ENCODE assay signal across 17 cellular contexts in genomic region chr16:11372924-11373306, GRCh38. TPM values are rescaled to one million over a fixed set of nuclear protein-coding genes. Genes with fewer than 3 reads are reported as not detected.
DNase-seq lines count a peak whose midpoint lies in the region; ATAC-seq, FAIRE-seq and TF ChIP-seq lines count a peak whose summit lies in the region.
"Had no signal": no experiment of that assay in that cellular context is flagged by ENCODE, and none has a peak within 500 bp of the region (broad histone marks: within the 10 kb centered on the region; RNA-seq: fewer than 3 reads in every experiment).

No MANE protein-coding gene starts in this region.

- ATAC-seq in left cardiac atrium (no peak), heart left ventricle (no peak)
- ATAC-seq in effector memory CD8-positive, alpha-beta T cell (replicated peaks), result no peak
- ATAC-seq: K562 had no signal

- no peaks in the 10 kb centered on the region for H3K9me3 Mint-ChIP-seq in effector memory CD8-positive, alpha-beta T cell
- H3K9me3 Mint-ChIP-seq: H9 had no signal

- TF ChIP-seq CTCF in heart left ventricle (IDR thresholded peaks at IDR 0.05), result no peak
- no peak for TF ChIP-seq CTCF in H1 (IDR thresholded peaks at IDR 0.05; ENCODE audit: control extremely low read depth in 1 of 3, insufficient read depth in 1 of 3, low read depth in 1 of 3, low read length in 3 of 3)
- no peak for TF ChIP-seq CTCF in parathyroid adenoma (IDR thresholded peaks at IDR 0.05)

- no peak overlapping the region for H3K27ac Mint-ChIP-seq in effector memory CD8-positive, alpha-beta T cell

- no peak overlapping the region for H3K27ac ChIP-seq in heart left ventricle
- no peak overlapping the region for H3K27ac ChIP-seq in H1 (ENCODE audit: low read depth, low read length)
- H3K27ac ChIP-seq in parathyroid adenoma, result no peak overlapping the region
- H3K27ac ChIP-seq: Peyer's patch had no signal

- H3K79me2 ChIP-seq in H1 (ENCODE audit: control insufficient read depth in 1 of 2, insufficient read depth in 2 of 2, low read length in 2 of 2) (no peaks in the 10 kb centered on the region), parathyroid adenoma (no peaks in the 10 kb centered on the region)

- no peaks in the 10 kb centered on the region for H3K36me3 ChIP-seq in heart left ventricle
- H3K36me3 ChIP-seq in H1 (ENCODE audit: control insufficient read depth in 2 of 4, insufficient read depth in 4 of 4, low read length in 3 of 4), result no peaks in the 10 kb centered on the region
- no peaks in the 10 kb centered on the region for H3K36me3 ChIP-seq in parathyroid adenoma (ENCODE audit: control insufficient read depth, insufficient read depth, low read length)
- H3K36me3 ChIP-seq: Peyer's patch had no signal

- no peak overlapping the region for H3K4ac ChIP-seq in H1 (replicated peaks; ENCODE audit: insufficient read length, low read depth, low read length)

- no peak for TF ChIP-seq RAD21 in H1 (IDR thresholded peaks at IDR 0.05 in 1 of 2, conservative IDR thresholded peaks at IDR 0.05 in 1 of 2; ENCODE audit: low read depth in 2 of 2, low read length in 2 of 2)

- H2BK120ac ChIP-seq in H1 (replicated peaks; ENCODE audit: low read depth, low read length), result no peak overlapping the region

- CTCF ChIA-PET in H1 (lab: Charles Lee; ENCODE audit: partially characterized antibody), result interaction anchor here (0.6 to 7.0 kb wide), 29 partner anchors 11 to 442 kb away, joined by 3 to 132 read pairs (median 5); partner anchors contain the start of genes PRM3 and SOCS1

- no peak overlapping the region for H2BK15ac ChIP-seq in H1 (ENCODE audit: low read length)

- no peak overlapping the region for H3K56ac ChIP-seq in H1 (replicated peaks; ENCODE audit: insufficient read length, low read depth, low read length)

- no peaks in the 10 kb centered on the region for H3K23me2 ChIP-seq in H1 (ENCODE audit: low read depth, low read length)

- peaks cover 0 to under 1% (median 0%) of the 10 kb centered on the region in 9 donors for H3K27me3 ChIP-seq in heart left ventricle
- no peaks in the 10 kb centered on the region for H3K27me3 ChIP-seq in H1 (replicated peaks in 1 of 4; ENCODE audit: control insufficient read depth in 3 of 4, extremely low read depth in 1 of 4, insufficient read depth in 3 of 4, low read length in 3 of 4)
- H3K27me3 ChIP-seq in parathyroid adenoma (ENCODE audit: control insufficient read depth, insufficient read depth, low read length), result no peaks in the 10 kb centered on the region
- H3K27me3 ChIP-seq: Peyer's patch had no signal

- peak; percentile 8 for DNase-seq in left cardiac atrium
- no peak for DNase-seq in heart left ventricle
- DNase-seq in H1 (ENCODE audit: low read depth in 1 of 2, low spot score in 2 of 2), result no peak
- DNase-seq in mesenteric fat pad (ENCODE audit: low spot score), result no peak
- DNase-seq in effector memory CD8-positive, alpha-beta T cell, result no peak
- DNase-seq in NCI-H1694 (lab: John Stamatoyannopoulos, UW), result no peak
- DNase-seq: C1 segment of cervical spinal cord, DND-41, H9, NCI-H1092 treated with DMSO at 0.1 percent for 48 hours, NCI-H146, NCI-H2081, NCI-H2171 treated with DMSO at 0.1 percent for 48 hours, Peyer's patch had no signal

- H3K79me1 ChIP-seq in H1 (ENCODE audit: low read depth, low read length), result no peaks in the 10 kb centered on the region

- TF ChIP-seq POLR2A in heart left ventricle (IDR thresholded peaks at IDR 0.05), result no peak
- no peak for TF ChIP-seq POLR2A in H1 (IDR thresholded peaks at IDR 0.05; ENCODE audit: control extremely low read depth in 1 of 2, low read depth in 2 of 2, low read length in 2 of 2)

- no peak for FAIRE-seq in H1 (lab: Jason Lieb, UNC)
- FAIRE-seq: G401.6, K562 had no signal

- H2AK5ac ChIP-seq in H1 (ENCODE audit: low read depth, low read length), result no peak overlapping the region

- 83 to 89% (median 86%) methylated on average over 4 of the region's 4 CpGs for WGBS in heart left ventricle, 4 donors
- WGBS in H1 (ENCODE audit: extremely low coverage in 1 of 2, insufficient coverage in 1 of 2, insufficient read length in 1 of 2, insufficient replicate concordance in 2 of 2, low coverage in 1 of 2, low lambda C conversion rate in 2 of 2, missing lambda C conversion rate in 1 of 2), 2 experiments, result 88% methylated on average over 4 of the region's 4 CpGs; no CpG with 5 or more reads in 1 of the 2 experiments

- H3K4me3 Mint-ChIP-seq in effector memory CD8-positive, alpha-beta T cell, result no peak overlapping the region
- H3K4me3 Mint-ChIP-seq: H9 had no signal

- H3K4me3 ChIP-seq in heart left ventricle, result no peak overlapping the region
- H3K4me3 ChIP-seq in H1 (ENCODE audit: extremely low read depth in 1 of 4, insufficient read depth in 2 of 4, low read depth in 3 of 4, low read length in 4 of 4), result no peak overlapping the region
- no peak overlapping the region for H3K4me3 ChIP-seq in parathyroid adenoma (ENCODE audit: low read depth, low read length)
- H3K4me3 ChIP-seq: K562, Peyer's patch had no signal

- H2BK12ac ChIP-seq in H1 (ENCODE audit: low read depth, low read length), result no peak overlapping the region

- H3K4me1 Mint-ChIP-seq in effector memory CD8-positive, alpha-beta T cell (ENCODE audit: low read depth in 2 of 2), result no peaks in the 10 kb centered on the region

- no peak overlapping the region for H3K23ac ChIP-seq in H1 (ENCODE audit: insufficient read length)

- H3K27me3 Mint-ChIP-seq in effector memory CD8-positive, alpha-beta T cell, result peaks cover 0 to 8% of the 10 kb centered on the region in 2 donors

- intact Hi-C loops in left cardiac atrium (cut with DNase I), result no loop called here
- intact Hi-C loops in heart left ventricle (cut with DNase I), result no loop called here

- H3K36me3 Mint-ChIP-seq in effector memory CD8-positive, alpha-beta T cell (ENCODE audit: insufficient read depth), result peaks cover 2% of the 10 kb centered on the region

- H3K18ac ChIP-seq in H1 (ENCODE audit: extremely low read depth, low read length), result no peak overlapping the region

- H3K4me1 ChIP-seq in heart left ventricle (no peaks in the 10 kb centered on the region), H1 (replicated peaks in 1 of 4; ENCODE audit: control insufficient read depth in 3 of 4, insufficient read depth in 4 of 4, low read length in 3 of 4) (no peaks in the 10 kb centered on the region; a peak in 3 of 7 replicates), parathyroid adenoma (no peaks in the 10 kb centered on the region)

- POLR2A ChIA-PET in H1 (lab: Charles Lee; ENCODE audit: partially characterized antibody), result interaction anchor here (0.8 to 2.8 kb wide), 4 partner anchors 10 to 120 kb away, joined by 3 to 12 read pairs (median 4); partner anchors contain the start of gene SOCS1

- H2AFZ ChIP-seq in H1 (ENCODE audit: low read length) (no peak overlapping the region), parathyroid adenoma (peak overlapping the region; percentile 29)

- no peak overlapping the region for H4K5ac ChIP-seq in H1 (ENCODE audit: insufficient read length, low read depth, low read length)

- H3K9ac ChIP-seq in H1 (replicated peaks in 1 of 4; ENCODE audit: extremely low read depth in 1 of 4, low read depth in 3 of 4, low read length in 3 of 4) (no peak overlapping the region), parathyroid adenoma (no peak overlapping the region)

- H3K4me2 ChIP-seq in H1 (ENCODE audit: insufficient read depth in 1 of 2, low read depth in 2 of 2, low read length in 2 of 2), result no peak overlapping the region
- no peak overlapping the region for H3K4me2 ChIP-seq in parathyroid adenoma (ENCODE audit: low read length)

- H3K9me3 ChIP-seq in heart left ventricle (no peaks in the 10 kb centered on the region), H1 (ENCODE audit: insufficient read depth in 2 of 2, low read depth in 1 of 2, low read length in 1 of 2) (no peaks in the 10 kb centered on the region), parathyroid adenoma (ENCODE audit: control insufficient read depth, low read length) (no peaks in the 10 kb centered on the region)
- H3K9me3 ChIP-seq: Peyer's patch had no signal

- TF ChIP-seq EP300 in H1 (IDR thresholded peaks at IDR 0.05; ENCODE audit: borderline replicate concordance in 1 of 2, low read depth in 2 of 2, low read length in 2 of 2), result no peak

- no peak overlapping the region for H4K91ac ChIP-seq in H1 (replicated peaks; ENCODE audit: insufficient read length, low read length)

- H2BK20ac ChIP-seq in H1 (ENCODE audit: low read length), result no peak overlapping the region

- H4K20me1 ChIP-seq in H1 (replicated peaks in 1 of 2; ENCODE audit: control insufficient read depth in 1 of 2, insufficient read depth in 2 of 2, low read length in 2 of 2), result no peaks in the 10 kb centered on the region

- H4K8ac ChIP-seq in H1 (ENCODE audit: extremely low read depth, insufficient read depth, low read length), result no peak overlapping the region; the same call in 1 of the 2 replicates

- no peak overlapping the region for H3K14ac ChIP-seq in H1 (ENCODE audit: insufficient read length)

- H2BK5ac ChIP-seq in H1 (ENCODE audit: low read depth, low read length), result peak overlapping the region; percentile 35; the same call in 1 of the 2 replicates

TF ChIP-seq in H1, 55 proteins besides CTCF, POLR2A, EP300 and RAD21 (continues in another document):
- no peak for TF ChIP-seq SAP30 (IDR thresholded peaks at IDR 0.05; ENCODE audit: insufficient read depth, insufficient replicate concordance, low read length)
- no peak for TF ChIP-seq SRF (IDR thresholded peaks at IDR 0.05; ENCODE audit: low read depth, low read length)
- TF ChIP-seq RXRA (IDR thresholded peaks at IDR 0.05; ENCODE audit: insufficient read depth, low read depth, low read length), result no peak
- no peak for TF ChIP-seq CBX5 (IDR thresholded peaks at IDR 0.05; ENCODE audit: low read depth, low read length)
- no peak for TF ChIP-seq SP1 (IDR thresholded peaks at IDR 0.05; ENCODE audit: low read depth, low read length)
- no peak for TF ChIP-seq NRF1 (IDR thresholded peaks at IDR 0.05; ENCODE audit: low read depth, low read length)
- TF ChIP-seq SIX5 (IDR thresholded peaks at IDR 0.05; ENCODE audit: low read depth, low read length), result no peak

RNA-seq across cellular contexts. Expression of gene RMI2, which starts 27.7 kb away (rescaled TPM):
- total RNA-seq in left cardiac atrium (1 to 10 TPM in 1 of 2 donors, under 1 TPM in 1; 0.60 to 2.4 TPM), heart left ventricle (1 to 10 TPM in 4 of 9 donors, under 1 TPM in 3, not detected in 2; 0.23 to 6.6 (median 1.1) TPM), mesenteric fat pad (0.45 TPM)
- polyA plus RNA-seq in heart left ventricle (under 1 TPM; 0.23 to 0.76 TPM), H1 (2011; rRNA removed) (47.9 and 58.2 TPM in 2 replicates)
- 96.0 and 96.9 TPM in 2 replicates for total RNA-seq in H1 (2021; fragmentation: NEBNext Ultra II Directional; extraction: Animal tissue kit (Norgen Biotek cat#: 25700))
- polyA plus RNA-seq in H1 (2011; cell fraction: cytosol; rRNA removed), result 78.9 TPM
- 19.3 TPM for polyA plus RNA-seq in H1 (2011; cell fraction: nucleus; rRNA removed)
- polyA plus RNA-seq in H1 (2012, experiment 1 of 2), result 71.5 to 77.9 TPM (median 76.5 TPM) in 4 replicates
- 74.2 TPM for polyA plus RNA-seq in H1 (2012, experiment 2 of 2)
- polyA plus RNA-seq in H1 (2013, experiment 1 of 2), result 71.5 TPM
- polyA plus RNA-seq in H1 (2013, experiment 2 of 2), result 71.5 TPM
- polyA minus RNA-seq in H1 (2011; rRNA and poly(A)+ RNA removed), result 29.7 and 43.5 TPM in 2 replicates
- polyA minus RNA-seq in H1 (2011; cell fraction: cytosol; rRNA and poly(A)+ RNA removed), result 27.9 TPM
- 24.2 TPM for polyA minus RNA-seq in H1 (2011; cell fraction: nucleus; rRNA and poly(A)+ RNA removed)

Comparison
In these comparisons a context has a peak if more than half of its experiments do, and no peak if none do; other contexts are left out.
1. RNA of gene RMI2, which starts 27.7 kb away (total RNA-seq): 96.0 to 96.9 TPM in H1; 0.60 to 2.4 TPM in left cardiac atrium, 0.23 to 6.6 TPM in heart left ventricle and 0.45 TPM in mesenteric fat pad (single experiment); every median in the first group is over 10 times any median in the second.